9 cellular contexts compared by ENCODE assay signal in the genomic region with DNA sequence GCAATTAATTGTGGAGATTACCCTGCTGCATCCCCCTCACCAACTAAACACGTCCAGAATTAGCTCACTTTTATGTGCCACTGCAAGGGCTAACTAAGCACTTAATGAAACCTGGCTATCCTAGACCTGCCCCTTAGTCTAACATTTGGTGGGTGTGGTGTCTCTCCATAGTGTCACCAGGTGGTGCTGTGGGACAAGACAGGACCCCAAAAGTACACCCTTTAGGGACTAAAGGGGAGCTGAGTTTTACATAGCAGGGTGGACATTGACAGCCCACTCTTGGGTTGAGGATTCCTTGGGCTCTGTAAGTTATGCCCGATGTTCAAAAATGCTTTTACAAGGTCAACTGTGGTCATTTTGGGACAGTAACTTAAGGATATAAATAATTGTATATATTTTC.
A peak's percentile ranks its signal among the peaks of the same experiment; 100 is the strongest.
DNase-seq lines count a peak whose midpoint lies in the region; ATAC-seq and TF ChIP-seq lines count a peak whose summit lies in the region.
"Had no signal": no experiment of that assay in that cellular context is flagged by ENCODE, and none has a peak within 500 bp of the region (broad histone marks: within the 10 kb centered on the region; RNA-seq: fewer than 3 reads in every experiment).

No MANE protein-coding gene starts in this region.

- no peak for ATAC-seq in HG02571 (IDR thresholded peaks at IDR 0.05; ENCODE audit: unreplicated experiment)

- H3K4me3 ChIP-seq in GM06990 (replicated peaks; ENCODE audit: low read depth, low read length) (no peak overlapping the region), fibroblast of pulmonary artery (replicated peaks; ENCODE audit: low read depth, low read length) (no peak overlapping the region)

- DNase-seq in AG08396 (ENCODE audit: low spot score) (peak; percentile 22), GM06990 (ENCODE audit: extremely low read depth, insufficient read length) (no peak), OCI-M1 (lab: John Stamatoyannopoulos, UW) (peak; percentile 46), fibroblast of pulmonary artery (ENCODE audit: low read depth) (peak; percentile 11), SW 1271 (lab: John Stamatoyannopoulos, UW) (no peak), NCI-H446 treated with DMSO at 0.1 percent for 48 hours (lab: John Stamatoyannopoulos, UW) (no peak), OCI-M2 (lab: John Stamatoyannopoulos, UW; ENCODE audit: unreplicated experiment) (no peak)
- DNase-seq: effector CD8-positive, alpha-beta T cell had no signal

- TF ChIP-seq CTCF in GM06990 (IDR thresholded peaks at IDR 0.05; ENCODE audit: insufficient read depth, low read length, poor library complexity, severe bottlenecking) (peak; percentile 49), fibroblast of pulmonary artery (IDR thresholded peaks at IDR 0.05; ENCODE audit: low read length, missing control alignments) (peak; percentile 34)

- H3K27me3 ChIP-seq in GM06990 (replicated peaks; ENCODE audit: control insufficient read depth, insufficient read depth, low read length) = no peaks in the 10 kb centered on the region

- peaks cover 8% of the 10 kb centered on the region for H3K36me3 ChIP-seq in GM06990 (ENCODE audit: control insufficient read depth, insufficient read depth, low read length)

Comparison
In these comparisons a context has a peak if more than half of its experiments do, and no peak if none do; other contexts are left out.
1. DNase-seq: peak in AG08396 (single experiment), OCI-M1 (single experiment) and fibroblast of pulmonary artery (single experiment); none in GM06990 (single experiment), SW 1271 (0 of 2), NCI-H446 treated with DMSO at 0.1 percent for 48 hours (single experiment) and OCI-M2 (single experiment).